Comparison of ENCODE assay signal across 8 cellular contexts in the genomic region with DNA sequence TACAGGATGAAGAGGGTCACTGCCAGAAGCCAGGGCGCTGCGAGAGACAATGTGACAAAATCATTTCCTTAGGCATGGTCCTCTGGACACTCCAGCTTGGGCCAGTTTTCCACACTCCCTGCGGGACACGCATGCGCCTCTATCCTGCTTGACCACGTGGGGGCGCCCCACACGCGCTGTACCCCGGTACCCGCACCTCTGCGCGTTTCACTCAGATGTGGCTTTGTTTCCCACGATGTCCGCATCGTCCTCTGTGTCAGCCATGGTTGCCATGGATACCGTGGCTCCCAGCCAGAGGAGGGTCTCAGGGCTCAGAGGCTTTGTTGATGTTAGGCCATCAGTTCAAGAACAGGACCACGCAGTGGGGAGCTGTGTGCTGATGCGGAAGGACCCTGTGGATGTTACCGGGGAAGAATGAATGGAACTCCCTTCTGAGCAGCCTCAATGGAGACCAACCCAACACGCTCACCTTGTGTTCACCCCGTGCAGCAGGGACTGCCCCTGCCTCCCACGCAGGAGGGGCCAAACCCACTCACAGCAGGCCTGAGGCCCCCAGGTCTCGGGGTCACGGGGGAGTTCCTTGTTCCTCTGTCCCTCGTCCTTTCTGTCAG.
DNase-seq lines count a peak whose midpoint lies in the region; ATAC-seq, FAIRE-seq and TF ChIP-seq lines count a peak whose summit lies in the region.

No MANE protein-coding gene starts in this region.

- peaks cover 53% of the 10 kb centered on the region for H3K27me3 Mint-ChIP-seq in osteocyte (ENCODE audit: unreplicated experiment)

- H3K4me1 ChIP-seq in NT2/D1 (ENCODE audit: insufficient read depth, insufficient read length) (peaks cover 7% of the 10 kb centered on the region), foreskin keratinocyte (no peaks in the 10 kb centered on the region)

- H3K4me3 ChIP-seq in AG10803 (ENCODE audit: low read length) (no peak overlapping the region), NT2/D1 (ENCODE audit: insufficient read length, low read depth) (no peak overlapping the region)

- no peak overlapping the region for H3K9ac ChIP-seq in NT2/D1 (ENCODE audit: insufficient read length, low read depth)

- no peak overlapping the region for H3K27ac ChIP-seq in foreskin keratinocyte

- H3K27ac Mint-ChIP-seq in osteocyte (ENCODE audit: unreplicated experiment) = no peak overlapping the region

- no peaks in the 10 kb centered on the region for H3K36me3 ChIP-seq in NT2/D1 (ENCODE audit: insufficient read depth, insufficient read length, low read length)

- H3K9me3 Mint-ChIP-seq in osteocyte (ENCODE audit: unreplicated experiment) = peaks cover 4% of the 10 kb centered on the region

- H3K27me3 ChIP-seq in NT2/D1 (ENCODE audit: insufficient read depth, insufficient read length) = peaks cover 17% of the 10 kb centered on the region
- H3K27me3 ChIP-seq in foreskin keratinocyte = peaks cover 39% of the 10 kb centered on the region

- no peaks in the 10 kb centered on the region for H3K36me3 Mint-ChIP-seq in osteocyte (ENCODE audit: unreplicated experiment)

- no peak for TF ChIP-seq POLR2A in H54 (IDR thresholded peaks at IDR 0.05; ENCODE audit: low read depth, low read length)

- H3K4me1 Mint-ChIP-seq in osteocyte (ENCODE audit: unreplicated experiment) = no peaks in the 10 kb centered on the region

- H3K4me3 Mint-ChIP-seq in osteocyte (ENCODE audit: unreplicated experiment) = no peak overlapping the region

- no peaks in the 10 kb centered on the region for H3K9me3 ChIP-seq in NT2/D1 (ENCODE audit: insufficient read depth, low read length)

- FAIRE-seq in H54 (lab: Jason Lieb, UNC) = no peak

- DNase-seq in AG10803 (ENCODE audit: low read depth) (peak; percentile 15), H54 (ENCODE audit: insufficient read length, low spot score) (peak; percentile 76), NT2/D1 (ENCODE audit: low read depth, low spot score) (peak; percentile 35), foreskin keratinocyte (peak in 1 of 2 donors; percentile 8), osteocyte (ENCODE audit: extremely low spot score, unreplicated experiment) (no peak), GM19240 (ENCODE audit: insufficient read length, low spot score) (no peak)
- peak; percentile 63 to 65 for DNase-seq in activated T-cell treated with anti-CD3 and anti-CD28 coated beads, Interleukin-2, amount 50 U/mL, for 48 hours

- TF ChIP-seq CTCF in AG10803 (conservative IDR thresholded peaks at IDR 0.05; ENCODE audit: low read length) = peak; percentile 58
- peak; percentile 89 for TF ChIP-seq CTCF in foreskin keratinocyte (conservative IDR thresholded peaks at IDR 0.05)
- peak; percentile 52 for TF ChIP-seq CTCF in osteocyte (IDR thresholded peaks at IDR 0.05)

- ATAC-seq in foreskin keratinocyte (peak; percentile 64), HG02610 (IDR thresholded peaks at IDR 0.05; ENCODE audit: unreplicated experiment) (no peak)

Comparison
In these comparisons a context has a peak if more than half of its experiments do, and no peak if none do; other contexts are left out.
1. DNase-seq: peak in AG10803 (single experiment), H54 (single experiment), NT2/D1 (single experiment) and activated T-cell treated with anti-CD3 and anti-CD28 coated beads, Interleukin-2, amount 50 U/mL, for 48 hours (2 of 2); none in osteocyte (single experiment) and GM19240 (single experiment).
2. Peak in every context shown above with its lines, with median percentiles within 50 percentile points of each other: CTCF ChIP-seq.